1 cellular context compared by ENCODE assay signal in the genomic region with DNA sequence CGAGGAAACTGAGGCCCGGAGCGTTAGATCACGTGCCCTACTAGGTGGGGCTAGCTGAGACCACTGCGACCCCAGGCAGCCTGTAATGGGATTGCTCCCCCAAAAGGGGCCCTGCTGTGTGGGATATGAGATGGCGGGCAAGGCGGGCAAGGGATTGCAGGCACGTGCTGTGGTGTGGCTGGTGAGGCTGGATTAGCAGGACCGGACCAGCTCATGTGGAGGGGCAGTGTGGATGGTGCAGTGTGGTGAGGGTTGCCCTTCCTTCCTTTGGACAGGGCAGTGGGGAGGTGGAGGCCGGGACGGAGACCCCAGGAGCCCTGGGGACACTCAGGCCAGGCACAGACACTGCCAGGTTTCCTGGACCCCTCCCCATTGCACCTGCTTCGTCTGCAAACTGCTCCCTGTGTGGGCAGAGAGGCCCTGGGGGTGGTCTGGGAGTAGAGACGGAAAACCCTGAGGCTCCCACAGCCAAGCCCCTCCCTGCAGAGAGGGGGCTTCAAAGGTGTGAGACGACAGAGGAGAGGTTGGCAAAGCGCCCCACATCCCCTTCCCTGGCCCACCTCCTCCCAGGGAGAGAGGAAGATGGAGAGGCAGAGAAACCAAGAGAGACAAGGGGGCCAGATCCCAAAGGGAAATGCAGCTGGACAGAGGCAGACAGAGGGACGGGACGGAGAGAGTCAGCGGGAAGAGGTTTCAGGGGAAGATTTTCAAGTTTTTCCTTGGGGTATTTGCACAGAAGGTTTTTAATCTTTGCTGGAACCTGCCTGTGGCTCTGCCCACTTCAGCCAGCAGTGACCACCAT.
TF ChIP-seq lines count a peak whose summit lies in the region.

No MANE protein-coding gene starts in this region.

TF ChIP-seq in SK-N-SH treated with all-trans-retinoic acid at 6 μM for 48 hours, 23 proteins besides CTCF, POLR2A, EP300 and RAD21 (continued from another document):
- TF ChIP-seq PPARA (CRISPR knock-in tag; IDR thresholded peaks at IDR 0.05; ENCODE audit: borderline replicate concordance) (no peak), SNAI2 (CRISPR knock-in tag; IDR thresholded peaks at IDR 0.05) (no peak), OSR1 (CRISPR knock-in tag; IDR thresholded peaks at IDR 0.05) (no peak), ZFP30 (CRISPR knock-in tag; IDR thresholded peaks at IDR 0.05) (no peak), ISL1 (CRISPR knock-in tag; IDR thresholded peaks at IDR 0.05) (no peak), ZNF70 (CRISPR knock-in tag; IDR thresholded peaks at IDR 0.05) (no peak), ARNTL (CRISPR knock-in tag; IDR thresholded peaks at IDR 0.05; ENCODE audit: borderline replicate concordance, low read depth) (no peak)
- TF ChIP-seq, protein P1, sequence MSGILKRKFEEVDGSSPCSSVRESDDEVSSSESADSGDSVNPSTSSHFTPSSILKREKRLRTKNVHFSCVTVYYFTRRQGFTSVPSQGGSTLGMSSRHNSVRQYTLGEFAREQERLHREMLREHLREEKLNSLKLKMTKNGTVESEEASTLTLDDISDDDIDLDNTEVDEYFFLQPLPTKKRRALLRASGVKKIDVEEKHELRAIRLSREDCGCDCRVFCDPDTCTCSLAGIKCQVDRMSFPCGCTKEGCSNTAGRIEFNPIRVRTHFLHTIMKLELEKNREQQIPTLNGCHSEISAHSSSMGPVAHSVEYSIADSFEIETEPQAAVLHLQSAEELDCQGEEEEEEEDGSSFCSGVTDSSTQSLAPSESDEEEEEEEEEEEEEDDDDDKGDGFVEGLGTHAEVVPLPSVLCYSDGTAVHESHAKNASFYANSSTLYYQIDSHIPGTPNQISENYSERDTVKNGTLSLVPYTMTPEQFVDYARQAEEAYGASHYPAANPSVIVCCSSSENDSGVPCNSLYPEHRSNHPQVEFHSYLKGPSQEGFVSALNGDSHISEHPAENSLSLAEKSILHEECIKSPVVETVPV (CRISPR knock-in tag; IDR thresholded peaks at IDR 0.05): no peak
- TF ChIP-seq, protein P2, sequence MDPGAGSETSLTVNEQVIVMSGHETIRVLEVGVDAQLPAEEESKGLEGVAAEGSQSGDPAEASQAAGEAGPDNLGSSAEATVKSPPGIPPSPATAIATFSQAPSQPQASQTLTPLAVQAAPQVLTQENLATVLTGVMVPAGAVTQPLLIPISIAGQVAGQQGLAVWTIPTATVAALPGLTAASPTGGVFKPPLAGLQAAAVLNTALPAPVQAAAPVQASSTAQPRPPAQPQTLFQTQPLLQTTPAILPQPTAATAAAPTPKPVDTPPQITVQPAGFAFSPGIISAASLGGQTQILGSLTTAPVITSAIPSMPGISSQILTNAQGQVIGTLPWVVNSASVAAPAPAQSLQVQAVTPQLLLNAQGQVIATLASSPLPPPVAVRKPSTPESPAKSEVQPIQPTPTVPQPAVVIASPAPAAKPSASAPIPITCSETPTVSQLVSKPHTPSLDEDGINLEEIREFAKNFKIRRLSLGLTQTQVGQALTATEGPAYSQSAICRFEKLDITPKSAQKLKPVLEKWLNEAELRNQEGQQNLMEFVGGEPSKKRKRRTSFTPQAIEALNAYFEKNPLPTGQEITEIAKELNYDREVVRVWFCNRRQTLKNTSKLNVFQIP (CRISPR knock-in tag; IDR thresholded peaks at IDR 0.05; ENCODE audit: borderline replicate concordance, low read depth): no peak
